20 cellular contexts compared by ENCODE assay signal in the genomic region with DNA sequence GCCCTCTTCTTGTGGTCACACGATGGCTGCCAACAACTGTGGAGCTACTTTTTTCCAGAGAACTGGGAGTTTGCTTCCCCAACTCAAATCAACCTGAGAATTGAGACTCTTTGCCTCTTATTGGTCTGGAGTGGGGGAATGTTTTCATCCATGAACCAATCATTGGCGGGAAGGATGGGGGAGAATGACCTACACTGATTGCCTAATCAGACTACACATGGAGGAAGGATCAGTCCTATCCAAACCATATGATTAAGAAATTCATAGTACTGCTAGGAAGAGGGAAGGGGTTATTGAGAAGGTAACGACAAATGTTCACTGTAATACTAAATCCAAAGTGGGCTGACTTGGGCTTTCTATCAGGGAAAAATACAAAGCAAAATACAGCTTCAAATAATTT. TPM values are rescaled to one million over a fixed set of nuclear protein-coding genes. Genes with fewer than 3 reads are reported as not detected.
A peak's percentile ranks its signal among the peaks of the same experiment; 100 is the strongest.
DNase-seq lines count a peak whose midpoint lies in the region; ATAC-seq, FAIRE-seq and TF ChIP-seq lines count a peak whose summit lies in the region.
"Had no signal": no experiment of that assay in that cellular context is flagged by ENCODE, and none has a peak within 500 bp of the region (broad histone marks: within the 10 kb centered on the region; RNA-seq: fewer than 3 reads in every experiment).

No MANE protein-coding gene starts in this region.

- H2BK120ac ChIP-seq in trophoblast cell (ENCODE audit: insufficient read depth, low read length, poor library complexity) = no peak overlapping the region

- no peak overlapping the region for H3K4me2 ChIP-seq in trophoblast cell (ENCODE audit: low read length)
- H3K4me2 ChIP-seq: PC-9 had no signal

- no peak overlapping the region for H3K14ac ChIP-seq in trophoblast cell (ENCODE audit: low read length)

- no peak overlapping the region for H4K8ac ChIP-seq in trophoblast cell (ENCODE audit: low read depth, low read length)

- no peak for ATAC-seq in CD8-positive, alpha-beta T cell
- ATAC-seq: Right ventricle myocardium inferior had no signal

- H3K27me3 ChIP-seq in CD8-positive, alpha-beta T cell (ENCODE audit: insufficient read depth, low read length) = no peaks in the 10 kb centered on the region
- H3K27me3 ChIP-seq in trophoblast cell (ENCODE audit: insufficient read depth, low read length) = no peaks in the 10 kb centered on the region
- H3K27me3 ChIP-seq: MG63, SJCRH30 had no signal

- no peak for TF ChIP-seq CTCF in CD8-positive, alpha-beta T cell (IDR thresholded peaks at IDR 0.05)
- TF ChIP-seq CTCF in kidney (IDR thresholded peaks at IDR 0.05; ENCODE audit: borderline replicate concordance, extremely low read depth, insufficient read depth) = no peak

- intact Hi-C loops in CD8-positive, alpha-beta T cell (cut with DNase I, micrococcal nuclease) = no loop called here
- intact Hi-C loops in activated T-helper 2 cell treated with anti-CD3 and anti-CD28 coated beads, Interferon-gamma antibody, Interleukin-2, Interleukin-4, amounts not matched to agents 10 μg/mL and 5 μg/mL and 100 μg/mL, durations not matched to agents 14 hours and 24 hours and 36 hours (cut with micrococcal nuclease) = no loop called here
- intact Hi-C loops in head of caudate nucleus (cut with DNase I) = no loop called here
- intact Hi-C loops in kidney (cut with DNase I) = no loop called here

- no peak for FAIRE-seq in kidney (lab: Jason Lieb, UNC)
- FAIRE-seq: GM18507 had no signal

- peak overlapping the region; percentile 58 for H3K27ac Mint-ChIP-seq in T-helper 1 cell treated with Interleukin-12 subunit alpha and Interleukin-12 subunit beta and Interleukin-4 antibody, amounts not matched to agents 30 μg/mL and 1 μg/mL, for 36 hours
- H3K27ac Mint-ChIP-seq in CD8-positive, alpha-beta T cell = peak overlapping the region; percentile 29
- peak overlapping the region; percentile 77 for H3K27ac Mint-ChIP-seq in activated T-helper 2 cell treated with anti-CD3 and anti-CD28 coated beads, Interferon-gamma antibody, Interleukin-2, Interleukin-4, amounts not matched to agents 10 μg/mL and 5 μg/mL and 100 μg/mL, durations not matched to agents 14 hours and 24 hours and 36 hours
- H3K27ac Mint-ChIP-seq: B cell had no signal

- peak overlapping the region; percentile 2 for H4K91ac ChIP-seq in trophoblast cell (ENCODE audit: low read depth, low read length)

- H3K4me3 Mint-ChIP-seq in T-helper 1 cell treated with Interleukin-12 subunit alpha and Interleukin-12 subunit beta and Interleukin-4 antibody, amounts not matched to agents 30 μg/mL and 1 μg/mL, for 36 hours = no peak overlapping the region
- H3K4me3 Mint-ChIP-seq in CD8-positive, alpha-beta T cell = no peak overlapping the region
- H3K4me3 Mint-ChIP-seq in activated T-helper 2 cell treated with anti-CD3 and anti-CD28 coated beads, Interferon-gamma antibody, Interleukin-2, Interleukin-4, amounts not matched to agents 10 μg/mL and 5 μg/mL and 100 μg/mL, durations not matched to agents 14 hours and 24 hours and 36 hours (ENCODE audit: low read depth) = no peak overlapping the region
- H3K4me3 Mint-ChIP-seq: B cell had no signal

- peaks cover 22% of the 10 kb centered on the region for H3K36me3 Mint-ChIP-seq in T-helper 1 cell treated with Interleukin-12 subunit alpha and Interleukin-12 subunit beta and Interleukin-4 antibody, amounts not matched to agents 30 μg/mL and 1 μg/mL, for 36 hours (ENCODE audit: low read depth)
- H3K36me3 Mint-ChIP-seq in CD8-positive, alpha-beta T cell = no peaks in the 10 kb centered on the region
- peaks cover 26% of the 10 kb centered on the region for H3K36me3 Mint-ChIP-seq in activated T-helper 2 cell treated with anti-CD3 and anti-CD28 coated beads, Interferon-gamma antibody, Interleukin-2, Interleukin-4, amounts not matched to agents 10 μg/mL and 5 μg/mL and 100 μg/mL, durations not matched to agents 14 hours and 24 hours and 36 hours (ENCODE audit: low read depth)

- H3K9ac ChIP-seq in trophoblast cell (ENCODE audit: low read length) = no peak overlapping the region
- H3K9ac ChIP-seq in kidney (ENCODE audit: low read length in 2 of 2) = no peak overlapping the region

- CTCF ChIA-PET in CD8-positive, alpha-beta T cell (lab: Charles Lee) = interaction anchor here (0.9 to 2.6 kb wide), 4 partner anchors 7 to 73 kb away, joined by 3 to 14 read pairs (median 5); a partner anchor contains a TSS

- H3K27ac ChIP-seq in CD8-positive, alpha-beta T cell (ENCODE audit: low read depth, low read length) = no peak overlapping the region
- H3K27ac ChIP-seq in trophoblast cell (ENCODE audit: low read depth, low read length) (no peak overlapping the region), kidney (ENCODE audit: low read depth in 2 of 2, low read length in 2 of 2) (no peak overlapping the region)
- H3K27ac ChIP-seq: 22Rv1, C4-2B, PC-9, SJCRH30 had no signal

- H3K9me3 ChIP-seq in CD8-positive, alpha-beta T cell (ENCODE audit: low read length) = no peaks in the 10 kb centered on the region
- H3K9me3 ChIP-seq in trophoblast cell (ENCODE audit: insufficient read depth, low read depth, low read length) = no peaks in the 10 kb centered on the region
- no peaks in the 10 kb centered on the region for H3K9me3 ChIP-seq in kidney (ENCODE audit: control insufficient read depth in 1 of 2, low read length in 2 of 2)
- H3K9me3 ChIP-seq: MG63, SJCRH30 had no signal

- no peak overlapping the region for H2BK5ac ChIP-seq in trophoblast cell (ENCODE audit: low read depth, low read length, poor library complexity)

- H3K23ac ChIP-seq in trophoblast cell (ENCODE audit: low read length) = no peak overlapping the region

- no peak overlapping the region for H2AFZ ChIP-seq in trophoblast cell (ENCODE audit: insufficient read depth, low read length, poor library complexity)
- H2AFZ ChIP-seq: PC-9 had no signal

- no peak overlapping the region for H3K18ac ChIP-seq in trophoblast cell (ENCODE audit: low read length)

- no peaks in the 10 kb centered on the region for H3K27me3 Mint-ChIP-seq in T-helper 1 cell treated with Interleukin-12 subunit alpha and Interleukin-12 subunit beta and Interleukin-4 antibody, amounts not matched to agents 30 μg/mL and 1 μg/mL, for 36 hours (ENCODE audit: low read depth)
- H3K27me3 Mint-ChIP-seq in CD8-positive, alpha-beta T cell (ENCODE audit: low read depth) = no peaks in the 10 kb centered on the region
- no peaks in the 10 kb centered on the region for H3K27me3 Mint-ChIP-seq in activated T-helper 2 cell treated with anti-CD3 and anti-CD28 coated beads, Interferon-gamma antibody, Interleukin-2, Interleukin-4, amounts not matched to agents 10 μg/mL and 5 μg/mL and 100 μg/mL, durations not matched to agents 14 hours and 24 hours and 36 hours (ENCODE audit: low read depth)

- H3K36me3 ChIP-seq in CD8-positive, alpha-beta T cell (ENCODE audit: insufficient read depth, low read length) = no peaks in the 10 kb centered on the region
- H3K36me3 ChIP-seq in trophoblast cell (ENCODE audit: control insufficient read depth in 1 of 2, insufficient read depth in 2 of 2, low read length in 2 of 2) (no peaks in the 10 kb centered on the region), kidney (ENCODE audit: control insufficient read depth in 1 of 2, insufficient read depth in 2 of 2, low read length in 2 of 2) (no peaks in the 10 kb centered on the region)
- H3K36me3 ChIP-seq: MG63, SJCRH30 had no signal

- peak overlapping the region; percentile 58 for H2BK12ac ChIP-seq in trophoblast cell (ENCODE audit: low read length)

- no peak overlapping the region for H4K12ac ChIP-seq in trophoblast cell (ENCODE audit: low read depth, low read length)

- DNase-seq in T-helper 1 cell (no peak), trophoblast cell (no peak), head of caudate nucleus (no peak), kidney (no peak)
- DNase-seq in CD8-positive, alpha-beta T cell = no peak
- no peak for DNase-seq in activated T-helper 2 cell treated with anti-CD3 and anti-CD28 coated beads, Interferon-gamma antibody, Interleukin-2, Interleukin-4, amounts not matched to agents 10 μg/mL and 5 μg/mL and 100 μg/mL, durations not matched to agents 14 hours and 24 hours and 36 hours (ENCODE audit: low spot score)
- DNase-seq: HCEC 1CT, KG1, MG63, NCI-H1105 treated with DMSO at 0.1 percent for 48 hours, NCI-H2029, NCI-H526 treated with DMSO at 0.1 percent for 48 hours, PC-9, SJCRH30 had no signal

- no peak overlapping the region for H3K4me3 ChIP-seq in CD8-positive, alpha-beta T cell (ENCODE audit: low read depth, low read length)
- H3K4me3 ChIP-seq in trophoblast cell (ENCODE audit: low read depth, low read length) (no peak overlapping the region), kidney (ENCODE audit: low read length in 2 of 2) (no peak overlapping the region)
- H3K4me3 ChIP-seq: MG63, PC-9, SJCRH30 had no signal

- no peak overlapping the region for H3K4ac ChIP-seq in trophoblast cell (ENCODE audit: low read depth, low read length)

- no peaks in the 10 kb centered on the region for H3K79me2 ChIP-seq in trophoblast cell (ENCODE audit: control insufficient read depth, insufficient read depth, low read length, poor library complexity)

- H3K9me3 Mint-ChIP-seq in T-helper 1 cell treated with Interleukin-12 subunit alpha and Interleukin-12 subunit beta and Interleukin-4 antibody, amounts not matched to agents 30 μg/mL and 1 μg/mL, for 36 hours = peaks cover 9% of the 10 kb centered on the region
- H3K9me3 Mint-ChIP-seq in CD8-positive, alpha-beta T cell = no peaks in the 10 kb centered on the region
- peaks cover 19% of the 10 kb centered on the region for H3K9me3 Mint-ChIP-seq in activated T-helper 2 cell treated with anti-CD3 and anti-CD28 coated beads, Interferon-gamma antibody, Interleukin-2, Interleukin-4, amounts not matched to agents 10 μg/mL and 5 μg/mL and 100 μg/mL, durations not matched to agents 14 hours and 24 hours and 36 hours

- WGBS in trophoblast cell (ENCODE audit: extremely low coverage, insufficient coverage, insufficient read length) = no CpG with 5 or more reads among the region's 3 CpGs

- H3K4me1 Mint-ChIP-seq in T-helper 1 cell treated with Interleukin-12 subunit alpha and Interleukin-12 subunit beta and Interleukin-4 antibody, amounts not matched to agents 30 μg/mL and 1 μg/mL, for 36 hours (ENCODE audit: low read depth) = peaks cover 48% of the 10 kb centered on the region
- peaks cover 61% of the 10 kb centered on the region for H3K4me1 Mint-ChIP-seq in CD8-positive, alpha-beta T cell (ENCODE audit: low read depth)
- peaks cover 57% of the 10 kb centered on the region for H3K4me1 Mint-ChIP-seq in activated T-helper 2 cell treated with anti-CD3 and anti-CD28 coated beads, Interferon-gamma antibody, Interleukin-2, Interleukin-4, amounts not matched to agents 10 μg/mL and 5 μg/mL and 100 μg/mL, durations not matched to agents 14 hours and 24 hours and 36 hours (ENCODE audit: low read depth)
- H3K4me1 Mint-ChIP-seq: B cell had no signal

- no peaks in the 10 kb centered on the region for H3K79me1 ChIP-seq in trophoblast cell (ENCODE audit: low read length)

- POLR2A ChIA-PET in CD8-positive, alpha-beta T cell (lab: Charles Lee) = interaction anchor here (1.3 to 3.2 kb wide), 4 partner anchors 8 to 56 kb away, joined by 3 to 22 read pairs (median 7); a partner anchor contains a TSS

- H3K4me1 ChIP-seq in CD8-positive, alpha-beta T cell (ENCODE audit: insufficient read depth, low read length) = peaks cover 45% of the 10 kb centered on the region
- peaks cover 0 to 2% of the 10 kb centered on the region in 2 experiments for H3K4me1 ChIP-seq in trophoblast cell (ENCODE audit: control insufficient read depth in 1 of 2, insufficient read depth in 2 of 2, low read length in 2 of 2)
- H3K4me1 ChIP-seq in kidney (ENCODE audit: control insufficient read depth in 1 of 2, insufficient read depth in 1 of 2, low read depth in 1 of 2, low read length in 2 of 2) = no peaks in the 10 kb centered on the region
- H3K4me1 ChIP-seq: SJCRH30 had no signal

- no peak overlapping the region for H2AK5ac ChIP-seq in trophoblast cell (ENCODE audit: low read length)

RNA-seq across cellular contexts. Expression of a gene that starts 7.9 kb away (rescaled TPM):
- 10 to 100 TPM; 93.1 to 98.3 TPM for total RNA-seq in CD8-positive, alpha-beta T cell
- 285 and 294 TPM in 2 replicates for total RNA-seq in activated T-helper 2 cell treated with anti-CD3 and anti-CD28 coated beads, Interferon-gamma antibody, Interleukin-2, Interleukin-4, amounts not matched to agents 10 μg/mL and 5 μg/mL and 100 μg/mL, durations not matched to agents 14 hours and 24 hours and 36 hours
- 111 and 119 TPM in 2 replicates for polyA plus RNA-seq in trophoblast cell (2013)
- total RNA-seq in kidney = 32.4 TPM
- polyA plus RNA-seq in kidney (ENCODE audit: insufficient read depth, low read depth, low replicate concordance) = 4.6 TPM
